In genomic region chr9:109072133-109072692, GRCh38 we compare ENCODE assay signal across 20 cellular contexts.
"Had no signal": no experiment of that assay in that cellular context is flagged by ENCODE, and none has a peak within 500 bp of the region (broad histone marks: within the 10 kb centered on the region; RNA-seq: fewer than 3 reads in every experiment).

No MANE protein-coding gene starts in this region.

- H3K27me3 ChIP-seq: colonic mucosa, esophagus squamous epithelium, gastroesophageal sphincter, suprapubic skin, tibial artery had no signal

- DNase-seq: colonic mucosa; dermis blood vessel endothelial cell; esophagus squamous epithelium; foreskin fibroblast; glutamatergic neuron; immature natural killer cell; kidney; left cardiac atrium; mesendoderm; naive thymus-derived CD4-positive, alpha-beta T cell; nephron progenitor cell; psoas muscle; stimulated activated CD4-positive, alpha-beta T cell treated with anti-CD3 and anti-CD28 coated beads, Interleukin-4, amount 100 ng/mL, for 1 hour; stimulated activated CD8-positive, alpha-beta memory T cell treated with anti-CD3 and anti-CD28 coated beads, Interleukin-4, amount 100 ng/mL, for 48 hours; stimulated activated naive CD8-positive, alpha-beta T cell treated with anti-CD3 and anti-CD28 coated beads, Interleukin-15, Interleukin-2, amounts not matched to agents 100 U/mL and 50 U/mL, for 24 hours; tibial artery had no signal

- H2AFZ ChIP-seq: parathyroid adenoma had no signal

- H3K9me3 ChIP-seq: colonic mucosa, esophagus squamous epithelium, gastroesophageal sphincter, psoas muscle, suprapubic skin, tibial artery had no signal

- H3K9me3 Mint-ChIP-seq: immature natural killer cell; naive thymus-derived CD4-positive, alpha-beta T cell; nephron progenitor cell; stimulated activated effector memory CD8-positive, alpha-beta T cell treated with anti-CD3 and anti-CD28 coated beads, Interleukin-12 subunit alpha, Interleukin-12 subunit beta, amount 100 ng/mL, for 72 hours had no signal

- H3K4me1 Mint-ChIP-seq: immature natural killer cell; nephron progenitor cell; stimulated activated effector memory CD8-positive, alpha-beta T cell treated with anti-CD3 and anti-CD28 coated beads, Interleukin-12 subunit alpha, Interleukin-12 subunit beta, amount 100 ng/mL, for 72 hours had no signal

- H3K4me3 ChIP-seq: colonic mucosa, esophagus squamous epithelium, gastroesophageal sphincter, psoas muscle, suprapubic skin, tibial artery had no signal

- H3K4me1 ChIP-seq: colonic mucosa, esophagus squamous epithelium, gastroesophageal sphincter, parathyroid adenoma, psoas muscle, suprapubic skin, tibial artery had no signal

- H3K4me3 Mint-ChIP-seq: immature natural killer cell; naive thymus-derived CD4-positive, alpha-beta T cell; nephron progenitor cell; stimulated activated effector memory CD8-positive, alpha-beta T cell treated with anti-CD3 and anti-CD28 coated beads, Interleukin-12 subunit alpha, Interleukin-12 subunit beta, amount 100 ng/mL, for 72 hours had no signal

- H3K27ac Mint-ChIP-seq: immature natural killer cell; nephron progenitor cell; stimulated activated effector memory CD8-positive, alpha-beta T cell treated with anti-CD3 and anti-CD28 coated beads, Interleukin-12 subunit alpha, Interleukin-12 subunit beta, amount 100 ng/mL, for 72 hours had no signal

- H3K27me3 Mint-ChIP-seq: naive thymus-derived CD4-positive, alpha-beta T cell had no signal

- H3K36me3 ChIP-seq: colonic mucosa had no signal

- H3K79me2 ChIP-seq: parathyroid adenoma had no signal

- H3K27ac ChIP-seq: colonic mucosa, esophagus squamous epithelium, gastroesophageal sphincter, parathyroid adenoma, psoas muscle, suprapubic skin, tibial artery had no signal
